Comparison of ENCODE assay signal across 27 cellular contexts in the genomic region with DNA sequence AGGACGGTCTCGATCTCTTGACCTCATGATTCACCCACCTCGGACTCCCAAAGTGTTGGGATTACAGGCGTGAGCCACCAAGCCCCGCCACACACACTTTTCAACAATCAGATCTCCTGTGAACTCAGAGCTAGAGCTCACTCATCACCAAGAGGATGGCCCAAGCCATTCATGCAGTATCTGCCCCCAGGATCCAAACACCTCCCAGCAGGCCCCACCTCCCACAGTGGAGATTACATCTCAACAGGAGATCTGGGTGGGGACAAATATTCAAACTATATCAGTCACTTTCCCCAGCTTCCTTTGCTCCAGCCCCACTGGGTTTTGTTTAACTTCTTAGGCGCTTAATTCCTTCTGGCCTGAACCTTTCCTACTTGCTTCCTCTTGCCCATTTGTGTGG. TPM values are rescaled to one million over a fixed set of nuclear protein-coding genes. Genes with fewer than 3 reads are reported as not detected.
DNase-seq lines count a peak whose midpoint lies in the region; ATAC-seq, FAIRE-seq and TF ChIP-seq lines count a peak whose summit lies in the region.
"Had no signal": no experiment of that assay in that cellular context is flagged by ENCODE, and none has a peak within 500 bp of the region (broad histone marks: within the 10 kb centered on the region; RNA-seq: fewer than 3 reads in every experiment).

No MANE protein-coding gene starts in this region.

- H3K23me2 ChIP-seq in H1 (ENCODE audit: low read depth, low read length), result peaks cover 2% of the 10 kb centered on the region

- H3K4me3 ChIP-seq in Karpas-422 (ENCODE audit: low read length) (no peak overlapping the region), H1 (ENCODE audit: extremely low read depth in 1 of 4, insufficient read depth in 2 of 4, low read depth in 3 of 4, low read length in 4 of 4) (no peak overlapping the region)
- no peak overlapping the region for H3K4me3 ChIP-seq in naive thymus-derived CD4-positive, alpha-beta T cell (ENCODE audit: low read length)
- H3K4me3 ChIP-seq: GM12878 had no signal

- H4K8ac ChIP-seq in H1 (ENCODE audit: extremely low read depth, insufficient read depth, low read length), result no peak overlapping the region

- H2BK5ac ChIP-seq in H1 (ENCODE audit: low read depth, low read length), result no peak overlapping the region

- H3K36me3 Mint-ChIP-seq in naive thymus-derived CD4-positive, alpha-beta T cell, result peaks cover 0 to 45% (median 10%) of the 10 kb centered on the region in 5 donors

- H3K9me3 Mint-ChIP-seq in naive thymus-derived CD4-positive, alpha-beta T cell, result peaks cover 0 to 16% (median 0%) of the 10 kb centered on the region in 11 donors

- H2BK12ac ChIP-seq in H1 (ENCODE audit: low read depth, low read length), result 0 out of 2 replicates have a peak overlapping the region, but pooled peaks have one; percentile 11

- TF ChIP-seq RAD21 in H1 (IDR thresholded peaks at IDR 0.05 in 1 of 2, conservative IDR thresholded peaks at IDR 0.05 in 1 of 2; ENCODE audit: low read depth in 2 of 2, low read length in 2 of 2), result no peak

- no peaks in the 10 kb centered on the region for H3K79me1 ChIP-seq in H1 (ENCODE audit: low read depth, low read length)

- CTCF ChIA-PET in H1 (lab: Charles Lee; ENCODE audit: partially characterized antibody), result interaction anchor here (0.7 to 1.3 kb wide), 3 partner anchors 18 to 805 kb away, joined by 3 read pairs; no protein-coding TSS in a partner anchor
- CTCF ChIA-PET in naive thymus-derived CD4-positive, alpha-beta T cell (lab: Charles Lee), result interaction anchor here (0.7 to 1.6 kb wide), 2 partner anchors 25 to 32 kb away, joined by 4 to 5 read pairs; no protein-coding TSS in a partner anchor

- no peaks in the 10 kb centered on the region for H3K79me2 ChIP-seq in Karpas-422 (ENCODE audit: low read length)
- H3K79me2 ChIP-seq in H1 (ENCODE audit: control insufficient read depth in 1 of 2, insufficient read depth in 2 of 2, low read length in 2 of 2), result no peaks in the 10 kb centered on the region

- POLR2A ChIA-PET in H1 (lab: Charles Lee; ENCODE audit: partially characterized antibody), result interaction anchor here (0.9 to 2.0 kb wide), 2 partner anchors 19 to 26 kb away, joined by 4 to 10 read pairs; a partner anchor contains a TSS
- POLR2A ChIA-PET in naive thymus-derived CD4-positive, alpha-beta T cell (lab: Charles Lee), result interaction anchor here (1.0 to 13.6 kb wide), 4 partner anchors 9 to 67 kb away, joined by 3 to 321 read pairs (median 7); a partner anchor contains a TSS

- H3K9me3 ChIP-seq in Karpas-422 (ENCODE audit: low read length) (no peaks in the 10 kb centered on the region), H1 (ENCODE audit: insufficient read depth in 2 of 2, low read depth in 1 of 2, low read length in 1 of 2) (no peaks in the 10 kb centered on the region; a peak in 1 of 4 replicates)
- H3K9me3 ChIP-seq in naive thymus-derived CD4-positive, alpha-beta T cell (ENCODE audit: control insufficient read depth in 2 of 3, low read length in 3 of 3), result no peaks in the 10 kb centered on the region
- H3K9me3 ChIP-seq: BE2C had no signal

- H2AK5ac ChIP-seq in H1 (ENCODE audit: low read depth, low read length), result no peak overlapping the region

- peaks cover 40 to 79% (median 64%) of the 10 kb centered on the region in 7 donors for H3K4me1 Mint-ChIP-seq in naive thymus-derived CD4-positive, alpha-beta T cell

- peak overlapping the region; percentile 46 for H3K4me2 ChIP-seq in Karpas-422 (ENCODE audit: low read depth, low read length, poor library complexity, severe bottlenecking)
- no peak overlapping the region for H3K4me2 ChIP-seq in H1 (ENCODE audit: insufficient read depth in 1 of 2, low read depth in 2 of 2, low read length in 2 of 2)
- H3K4me2 ChIP-seq: KMS-11 had no signal

- H3K27me3 ChIP-seq in Karpas-422 (ENCODE audit: low read length) (no peaks in the 10 kb centered on the region), H1 (replicated peaks in 1 of 4; ENCODE audit: control insufficient read depth in 3 of 4, extremely low read depth in 1 of 4, insufficient read depth in 3 of 4, low read length in 3 of 4) (peaks cover 0 to 12% (median 5%) of the 10 kb centered on the region in 4 experiments; a peak in 6 of 7 replicates)
- H3K27me3 ChIP-seq in naive thymus-derived CD4-positive, alpha-beta T cell (ENCODE audit: control insufficient read depth in 2 of 2, insufficient read depth in 2 of 2, low read length in 2 of 2), result no peaks in the 10 kb centered on the region
- H3K27me3 ChIP-seq: BE2C had no signal

- 85% methylated on average over 6 of the region's 6 CpGs; no CpG with 5 or more reads in 1 of the 2 experiments for WGBS in H1 (ENCODE audit: extremely low coverage in 1 of 2, insufficient coverage in 1 of 2, insufficient read length in 1 of 2, insufficient replicate concordance in 2 of 2, low coverage in 1 of 2, low lambda C conversion rate in 2 of 2, missing lambda C conversion rate in 1 of 2), 2 experiments

- no peak overlapping the region for H3K4ac ChIP-seq in H1 (replicated peaks; ENCODE audit: insufficient read length, low read depth, low read length)

- H3K56ac ChIP-seq in H1 (replicated peaks; ENCODE audit: insufficient read length, low read depth, low read length), result no peak overlapping the region

- H3K23ac ChIP-seq in H1 (ENCODE audit: insufficient read length), result no peak overlapping the region

- no peak overlapping the region for H4K5ac ChIP-seq in H1 (ENCODE audit: insufficient read length, low read depth, low read length)

- no peak overlapping the region for H3K14ac ChIP-seq in H1 (ENCODE audit: insufficient read length)

- DNase-seq in NCI-H146 (lab: John Stamatoyannopoulos, UW) (peak; percentile 10), NCI-H146 treated with DMSO at 0.1 percent for 48 hours (lab: John Stamatoyannopoulos, UW; ENCODE audit: unreplicated experiment) (no peak), Karpas-422 (no peak), H1 (ENCODE audit: low read depth in 1 of 2, low spot score in 2 of 2) (no peak), AG20443 (ENCODE audit: low spot score) (no peak), DMS79 treated with DMSO at 0.1 percent for 48 hours (lab: John Stamatoyannopoulos, UW) (no peak), DMS 273 (lab: John Stamatoyannopoulos, UW; ENCODE audit: unreplicated experiment) (no peak)
- no peak for DNase-seq in naive thymus-derived CD4-positive, alpha-beta T cell
- DNase-seq: BE2C; DMS53; EL; GDM1; NCI-H1048; NCI-H1417; NCI-H187; NCI-H446 treated with DMSO at 0.1 percent for 48 hours; NCI-H82; NK-92 treated with Interleukin-12 subunit alpha and Interleukin-12 subunit beta, amount 100 ng/mL, for 24 hours; RPMI8226; SHP77 had no signal

- peak overlapping the region in 5 of 9 donors; percentile 70 to 89 (median 82) for H3K27ac Mint-ChIP-seq in naive thymus-derived CD4-positive, alpha-beta T cell
- H3K27ac Mint-ChIP-seq: IgD-negative memory B cell had no signal

- H3K9me2 ChIP-seq in Karpas-422 (replicated peaks; ENCODE audit: insufficient read depth, low read length), result no peaks in the 10 kb centered on the region

- H3K27me3 Mint-ChIP-seq in naive thymus-derived CD4-positive, alpha-beta T cell, result peaks cover 0 to 3% (median 0%) of the 10 kb centered on the region in 5 donors

- FAIRE-seq in H1 (lab: Jason Lieb, UNC), result no peak
- FAIRE-seq: D721Med, GM12878 had no signal

- no peak overlapping the region for H2BK15ac ChIP-seq in H1 (ENCODE audit: low read length)

- peaks cover 84% of the 10 kb centered on the region for H3K4me1 ChIP-seq in Karpas-422 (ENCODE audit: low read length)
- H3K4me1 ChIP-seq in H1 (replicated peaks in 1 of 4; ENCODE audit: control insufficient read depth in 3 of 4, insufficient read depth in 4 of 4, low read length in 3 of 4), result peaks cover 0 to 3% (median 1%) of the 10 kb centered on the region in 4 experiments; a peak in 3 of 7 replicates
- H3K4me1 ChIP-seq in naive thymus-derived CD4-positive, alpha-beta T cell (ENCODE audit: control insufficient read depth in 2 of 2, insufficient read depth in 2 of 2, low read length in 2 of 2), result peaks cover 4 to 36% of the 10 kb centered on the region in 2 donors
- H3K4me1 ChIP-seq: BE2C had no signal

- peak overlapping the region in 8 of 10 donors; percentile 14 to 84 (median 62) for H3K4me3 Mint-ChIP-seq in naive thymus-derived CD4-positive, alpha-beta T cell
- H3K4me3 Mint-ChIP-seq: CD14-positive monocyte had no signal

- TF ChIP-seq POLR2A in H1 (IDR thresholded peaks at IDR 0.05; ENCODE audit: control extremely low read depth in 1 of 2, low read depth in 2 of 2, low read length in 2 of 2), result no peak

- no peaks in the 10 kb centered on the region for H3K36me3 ChIP-seq in Karpas-422 (ENCODE audit: insufficient read depth, low read length)
- H3K36me3 ChIP-seq in H1 (ENCODE audit: control insufficient read depth in 2 of 4, insufficient read depth in 4 of 4, low read length in 3 of 4), result no peaks in the 10 kb centered on the region
- no peaks in the 10 kb centered on the region for H3K36me3 ChIP-seq in naive thymus-derived CD4-positive, alpha-beta T cell (ENCODE audit: control insufficient read depth in 2 of 3, insufficient read depth in 3 of 3, low read length in 3 of 3)
- H3K36me3 ChIP-seq: BE2C had no signal

- ATAC-seq in naive thymus-derived CD4-positive, alpha-beta T cell, result no peak
- ATAC-seq: GM12878, HCT116 had no signal

- H3K27ac ChIP-seq in Karpas-422 (ENCODE audit: low read length) (peak overlapping the region; percentile 100), H1 (ENCODE audit: low read depth, low read length) (no peak overlapping the region)
- H3K27ac ChIP-seq in naive thymus-derived CD4-positive, alpha-beta T cell (ENCODE audit: low read depth, low read length), result no peak overlapping the region
- H3K27ac ChIP-seq: 22Rv1, KMS-11 had no signal

- no peak overlapping the region for H2BK20ac ChIP-seq in H1 (ENCODE audit: low read length)

- H3K9ac ChIP-seq in Karpas-422 (ENCODE audit: low read length), result 0 out of 2 replicates have a peak overlapping the region, but pooled peaks have one; percentile 55
- no peak overlapping the region for H3K9ac ChIP-seq in H1 (replicated peaks in 1 of 4; ENCODE audit: extremely low read depth in 1 of 4, low read depth in 3 of 4, low read length in 3 of 4)
- H3K9ac ChIP-seq: KMS-11 had no signal

- H2AFZ ChIP-seq in Karpas-422 (ENCODE audit: low read length) (no peak overlapping the region), H1 (ENCODE audit: low read length) (no peak overlapping the region)

- TF ChIP-seq EP300 in H1 (IDR thresholded peaks at IDR 0.05; ENCODE audit: borderline replicate concordance in 1 of 2, low read depth in 2 of 2, low read length in 2 of 2), result no peak

- no peak overlapping the region for H4K91ac ChIP-seq in H1 (replicated peaks; ENCODE audit: insufficient read length, low read length)

- intact Hi-C loops in naive thymus-derived CD4-positive, alpha-beta T cell (cut with micrococcal nuclease), result no loop called here

- no peak for TF ChIP-seq CTCF in H1 (IDR thresholded peaks at IDR 0.05; ENCODE audit: control extremely low read depth in 1 of 3, insufficient read depth in 1 of 3, low read depth in 1 of 3, low read length in 3 of 3)

- 0 out of 2 replicates have a peak overlapping the region, but pooled peaks have one; percentile 10 for H3K18ac ChIP-seq in H1 (ENCODE audit: extremely low read depth, low read length)

- no peak overlapping the region for H2BK120ac ChIP-seq in H1 (replicated peaks; ENCODE audit: low read depth, low read length)

- no peaks in the 10 kb centered on the region for H4K20me1 ChIP-seq in Karpas-422 (ENCODE audit: insufficient read depth, low read depth, low read length)
- no peaks in the 10 kb centered on the region for H4K20me1 ChIP-seq in H1 (replicated peaks in 1 of 2; ENCODE audit: control insufficient read depth in 1 of 2, insufficient read depth in 2 of 2, low read length in 2 of 2)

RNA-seq across cellular contexts. Expression of a gene that starts 26.3 kb away (rescaled TPM):
- 197 and 232 TPM in 2 replicates for total RNA-seq in Karpas-422 (2014; rRNA removed; shearing (Covaris generic); ENCODE audit: low replicate concordance)
- total RNA-seq in H1 (2021; fragmentation: NEBNext Ultra II Directional; extraction: Animal tissue kit (Norgen Biotek cat#: 25700)), result 65.5 and 66.6 TPM in 2 replicates
- polyA plus RNA-seq in H1 (2011; rRNA removed), result 38.1 and 90.3 TPM in 2 replicates
- polyA plus RNA-seq in H1 (2011; cell fraction: cytosol; rRNA removed), result 40.1 TPM
- 217 TPM for polyA plus RNA-seq in H1 (2011; cell fraction: nucleus; rRNA removed)
- polyA plus RNA-seq in H1 (2012, experiment 1 of 2), result 27.0 to 38.1 TPM (median 34.7 TPM) in 4 replicates
- polyA plus RNA-seq in H1 (2012, experiment 2 of 2), result 2.3 TPM
- polyA plus RNA-seq in H1 (2013, experiment 1 of 2), result 45.2 TPM
- polyA plus RNA-seq in H1 (2013, experiment 2 of 2), result 33.1 TPM
- polyA minus RNA-seq in H1 (2011; rRNA and poly(A)+ RNA removed), result 340 and 508 TPM in 2 replicates
- 105 TPM for polyA minus RNA-seq in H1 (2011; cell fraction: cytosol; rRNA and poly(A)+ RNA removed)
- 189 TPM for polyA minus RNA-seq in H1 (2011; cell fraction: nucleus; rRNA and poly(A)+ RNA removed)
- total RNA-seq in naive thymus-derived CD4-positive, alpha-beta T cell, result 100 to 1,000 TPM; 179 to 555 (median 375) TPM
- 100 to 1,000 TPM; 165 to 249 TPM for polyA plus RNA-seq in naive thymus-derived CD4-positive, alpha-beta T cell
